In the genomic region with DNA sequence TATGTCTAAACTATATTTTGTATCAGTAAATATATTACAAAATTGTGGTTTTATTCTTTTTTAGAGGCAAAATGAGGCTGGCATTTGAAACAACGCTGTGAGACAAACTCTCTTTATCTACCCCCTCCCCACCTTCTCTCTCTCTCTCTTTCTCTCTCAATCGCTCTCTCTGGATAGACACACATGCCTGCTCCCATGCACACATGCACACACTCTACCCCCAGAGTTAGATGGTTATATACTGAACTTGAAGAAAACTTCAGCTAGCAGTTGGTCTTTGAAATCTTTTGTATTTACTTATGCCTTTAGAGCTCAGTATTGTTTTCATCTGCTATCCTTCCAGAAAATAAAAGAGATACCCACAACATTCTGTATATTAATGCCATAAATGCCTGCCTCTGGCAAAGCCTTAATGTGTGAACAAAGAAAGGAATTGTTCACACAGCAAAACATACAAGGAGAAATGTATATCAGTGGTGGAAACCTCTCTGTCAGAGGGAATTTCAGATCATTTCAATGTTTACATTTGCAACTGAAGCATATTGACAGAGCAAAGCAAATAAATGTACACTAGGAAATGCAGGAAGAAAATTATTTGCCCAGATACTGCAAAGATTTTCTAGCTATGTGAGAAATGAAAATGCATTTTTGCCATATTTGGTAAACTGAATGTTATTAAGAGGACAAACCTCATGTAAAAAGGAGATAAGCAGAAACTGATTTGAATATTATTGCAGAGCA, we compare ENCODE assay signal across 1 cellular context.
TF ChIP-seq lines count a peak whose summit lies in the region.

No MANE protein-coding gene starts in this region.

TF ChIP-seq in HepG2, 621 proteins besides CTCF, POLR2A, EP300 and RAD21 (continued from another document and continues in another):
- TF ChIP-seq, protein P1, sequence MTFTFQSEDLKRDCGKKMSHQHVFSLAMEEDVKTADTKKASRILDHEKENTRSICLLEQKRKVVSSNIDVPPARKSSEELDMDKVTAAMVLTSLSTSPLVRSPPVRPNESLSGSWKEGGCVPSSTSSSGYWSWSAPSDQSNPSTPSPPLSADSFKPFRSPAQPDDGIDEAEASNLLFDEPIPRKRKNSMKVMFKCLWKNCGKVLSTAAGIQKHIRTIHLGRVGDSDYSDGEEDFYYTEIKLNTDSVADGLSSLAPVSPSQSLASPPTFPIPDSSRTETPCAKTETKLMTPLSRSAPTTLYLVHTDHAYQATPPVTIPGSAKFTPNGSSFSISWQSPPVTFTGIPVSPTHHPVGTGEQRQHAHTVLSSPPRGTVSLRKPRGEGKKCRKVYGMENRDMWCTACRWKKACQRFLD (CRISPR knock-in tag; IDR thresholded peaks at IDR 0.05; ENCODE audit: borderline replicate concordance) = no peak
- TF ChIP-seq HDAC2 (CRISPR knock-in tag; IDR thresholded peaks at IDR 0.05) (peak; percentile 94), CREB1 (IDR thresholded peaks at IDR 0.05) (no peak), CREB1 (CRISPR knock-in tag; IDR thresholded peaks at IDR 0.05) (peak; percentile 85), ATF6 (CRISPR knock-in tag; conservative IDR thresholded peaks at IDR 0.05) (no peak), ZNF354B (CRISPR knock-in tag; IDR thresholded peaks at IDR 0.05) (no peak), TARDBP (CRISPR knock-in tag; IDR thresholded peaks at IDR 0.05) (no peak; the same call in 1 of the 2 replicates), NR2F6 (IDR thresholded peaks at IDR 0.05) (peak; percentile 57; the same call in 1 of the 2 replicates), NR2F6 (CRISPR knock-in tag; IDR thresholded peaks at IDR 0.05) (peak; percentile 65), ERF (CRISPR knock-in tag; IDR thresholded peaks at IDR 0.05) (peak; percentile 61; the same call in 1 of the 2 replicates), ZMAT5 (CRISPR knock-in tag; IDR thresholded peaks at IDR 0.05; ENCODE audit: borderline replicate concordance, low read depth) (no peak), ZBTB26 (CRISPR knock-in tag; IDR thresholded peaks at IDR 0.05; ENCODE audit: borderline replicate concordance) (peak; percentile 89), NR2F1 (CRISPR knock-in tag; IDR thresholded peaks at IDR 0.05) (0 out of 4 replicates have a peak, but pooled peaks of 1 of the 2 experiments have one; percentile 15), PLSCR1 (CRISPR knock-in tag; IDR thresholded peaks at IDR 0.05; ENCODE audit: borderline replicate concordance) (no peak), ZNF619 (CRISPR knock-in tag; IDR thresholded peaks at IDR 0.05) (no peak), ZKSCAN8 (CRISPR knock-in tag; IDR thresholded peaks at IDR 0.05; ENCODE audit: borderline replicate concordance) (peak; percentile 91; the same call in 1 of the 2 replicates), SNRNP70 (IDR thresholded peaks at IDR 0.05; ENCODE audit: low read depth, low read length) (no peak), ZNF18 (CRISPR knock-in tag; IDR thresholded peaks at IDR 0.05; ENCODE audit: insufficient replicate concordance) (no peak), NFKBIZ (CRISPR knock-in tag; IDR thresholded peaks at IDR 0.05) (peak; percentile 76), SMAD1 (CRISPR knock-in tag; IDR thresholded peaks at IDR 0.05; ENCODE audit: borderline replicate concordance, low read depth) (no peak), ZNF180 (CRISPR knock-in tag; IDR thresholded peaks at IDR 0.05; ENCODE audit: borderline replicate concordance, low read depth) (no peak), HOXA9 (CRISPR knock-in tag; IDR thresholded peaks at IDR 0.05; ENCODE audit: borderline replicate concordance) (no peak), ZNF335 (CRISPR knock-in tag; IDR thresholded peaks at IDR 0.05) (no peak), IRF2 (CRISPR knock-in tag; IDR thresholded peaks at IDR 0.05) (peak; percentile 77), THYN1 (CRISPR knock-in tag; IDR thresholded peaks at IDR 0.05; ENCODE audit: borderline replicate concordance, low read depth) (no peak), ZSCAN21 (CRISPR knock-in tag; IDR thresholded peaks at IDR 0.05; ENCODE audit: borderline replicate concordance) (no peak), ZNF264 (CRISPR knock-in tag; IDR thresholded peaks at IDR 0.05) (peak; percentile 31; the same call in 1 of the 2 replicates), ZNF563 (CRISPR knock-in tag; IDR thresholded peaks at IDR 0.05) (no peak)
- TF ChIP-seq, protein P2, sequence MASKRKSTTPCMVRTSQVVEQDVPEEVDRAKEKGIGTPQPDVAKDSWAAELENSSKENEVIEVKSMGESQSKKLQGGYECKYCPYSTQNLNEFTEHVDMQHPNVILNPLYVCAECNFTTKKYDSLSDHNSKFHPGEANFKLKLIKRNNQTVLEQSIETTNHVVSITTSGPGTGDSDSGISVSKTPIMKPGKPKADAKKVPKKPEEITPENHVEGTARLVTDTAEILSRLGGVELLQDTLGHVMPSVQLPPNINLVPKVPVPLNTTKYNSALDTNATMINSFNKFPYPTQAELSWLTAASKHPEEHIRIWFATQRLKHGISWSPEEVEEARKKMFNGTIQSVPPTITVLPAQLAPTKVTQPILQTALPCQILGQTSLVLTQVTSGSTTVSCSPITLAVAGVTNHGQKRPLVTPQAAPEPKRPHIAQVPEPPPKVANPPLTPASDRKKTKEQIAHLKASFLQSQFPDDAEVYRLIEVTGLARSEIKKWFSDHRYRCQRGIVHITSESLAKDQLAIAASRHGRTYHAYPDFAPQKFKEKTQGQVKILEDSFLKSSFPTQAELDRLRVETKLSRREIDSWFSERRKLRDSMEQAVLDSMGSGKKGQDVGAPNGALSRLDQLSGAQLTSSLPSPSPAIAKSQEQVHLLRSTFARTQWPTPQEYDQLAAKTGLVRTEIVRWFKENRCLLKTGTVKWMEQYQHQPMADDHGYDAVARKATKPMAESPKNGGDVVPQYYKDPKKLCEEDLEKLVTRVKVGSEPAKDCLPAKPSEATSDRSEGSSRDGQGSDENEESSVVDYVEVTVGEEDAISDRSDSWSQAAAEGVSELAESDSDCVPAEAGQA (IDR thresholded peaks at IDR 0.05; ENCODE audit: low read depth) = no peak
- TF ChIP-seq, protein P2 (CRISPR knock-in tag; IDR thresholded peaks at IDR 0.05; ENCODE audit: borderline replicate concordance) = no peak; the same call in 1 of the 2 replicates
- TF ChIP-seq, protein P3, sequence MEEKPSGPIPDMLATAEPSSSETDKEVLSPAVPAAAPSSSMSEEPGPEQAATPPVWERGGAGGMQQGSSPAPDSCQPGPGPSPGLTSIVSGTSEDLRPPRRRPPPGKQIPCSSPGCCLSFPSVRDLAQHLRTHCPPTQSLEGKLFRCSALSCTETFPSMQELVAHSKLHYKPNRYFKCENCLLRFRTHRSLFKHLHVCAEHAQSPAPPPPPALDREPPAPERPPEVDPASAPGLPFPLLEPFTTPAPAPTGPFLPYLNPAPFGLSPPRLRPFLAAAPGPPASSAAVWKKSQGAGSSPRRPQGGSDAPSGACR (CRISPR knock-in tag; IDR thresholded peaks at IDR 0.05) = 0 out of 2 replicates have a peak, but pooled peaks have one; percentile 36
- TF ChIP-seq, protein P4, sequence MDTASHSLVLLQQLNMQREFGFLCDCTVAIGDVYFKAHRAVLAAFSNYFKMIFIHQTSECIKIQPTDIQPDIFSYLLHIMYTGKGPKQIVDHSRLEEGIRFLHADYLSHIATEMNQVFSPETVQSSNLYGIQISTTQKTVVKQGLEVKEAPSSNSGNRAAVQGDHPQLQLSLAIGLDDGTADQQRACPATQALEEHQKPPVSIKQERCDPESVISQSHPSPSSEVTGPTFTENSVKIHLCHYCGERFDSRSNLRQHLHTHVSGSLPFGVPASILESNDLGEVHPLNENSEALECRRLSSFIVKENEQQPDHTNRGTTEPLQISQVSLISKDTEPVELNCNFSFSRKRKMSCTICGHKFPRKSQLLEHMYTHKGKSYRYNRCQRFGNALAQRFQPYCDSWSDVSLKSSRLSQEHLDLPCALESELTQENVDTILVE (CRISPR knock-in tag; IDR thresholded peaks at IDR 0.05) = peak; percentile 79; the same call in 1 of the 2 replicates
- TF ChIP-seq, protein P5, sequence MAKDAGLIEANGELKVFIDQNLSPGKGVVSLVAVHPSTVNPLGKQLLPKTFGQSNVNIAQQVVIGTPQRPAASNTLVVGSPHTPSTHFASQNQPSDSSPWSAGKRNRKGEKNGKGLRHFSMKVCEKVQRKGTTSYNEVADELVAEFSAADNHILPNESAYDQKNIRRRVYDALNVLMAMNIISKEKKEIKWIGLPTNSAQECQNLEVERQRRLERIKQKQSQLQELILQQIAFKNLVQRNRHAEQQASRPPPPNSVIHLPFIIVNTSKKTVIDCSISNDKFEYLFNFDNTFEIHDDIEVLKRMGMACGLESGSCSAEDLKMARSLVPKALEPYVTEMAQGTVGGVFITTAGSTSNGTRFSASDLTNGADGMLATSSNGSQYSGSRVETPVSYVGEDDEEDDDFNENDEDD (CRISPR knock-in tag; IDR thresholded peaks at IDR 0.05; ENCODE audit: borderline replicate concordance) = no peak
